Comparison of ENCODE assay signal across 12 cellular contexts in the genomic region with DNA sequence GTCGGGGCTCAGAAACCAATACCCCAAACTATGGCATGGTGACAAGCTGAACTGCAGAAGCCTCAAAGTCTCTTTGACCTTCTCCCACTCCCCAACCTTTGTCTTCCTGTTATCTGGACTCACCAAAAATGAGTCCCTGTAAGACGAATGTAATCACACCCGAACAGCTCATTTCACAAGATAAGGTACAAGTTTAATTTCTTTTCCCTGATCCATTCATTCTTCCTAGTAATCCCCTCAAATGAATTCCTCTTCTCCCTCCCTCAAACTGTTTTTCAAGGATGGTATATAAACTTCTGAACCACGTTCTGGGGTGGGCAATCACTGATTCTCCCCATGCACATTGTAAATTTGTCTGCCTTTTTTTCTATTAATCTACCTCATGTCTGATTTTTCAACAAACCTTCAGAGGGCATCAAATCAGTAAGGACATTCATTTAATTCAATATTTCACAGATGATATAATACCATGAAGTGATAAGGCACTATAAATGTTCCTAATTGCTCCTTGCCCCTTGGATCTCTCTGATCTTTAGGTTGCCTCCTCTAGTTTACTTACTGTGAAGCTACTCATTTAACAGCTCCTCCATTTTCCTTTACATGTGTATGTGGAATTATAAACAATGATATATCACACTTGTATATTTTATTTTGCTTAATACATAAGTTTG.
DNase-seq lines count a peak whose midpoint lies in the region; ATAC-seq and TF ChIP-seq lines count a peak whose summit lies in the region.
"Had no signal": no experiment of that assay in that cellular context is flagged by ENCODE, and none has a peak within 500 bp of the region (broad histone marks: within the 10 kb centered on the region; RNA-seq: fewer than 3 reads in every experiment).

No MANE protein-coding gene starts in this region.

- no peaks in the 10 kb centered on the region for H3K27me3 Mint-ChIP-seq in activated CD4-positive, alpha-beta T cell treated with anti-CD3 and anti-CD28 coated beads, Interleukin-2, amount 10 ng/mL, durations not matched to agents 24 days and 14 days
- H3K27me3 Mint-ChIP-seq in activated naive CD8-positive, alpha-beta T cell treated with anti-CD3 and anti-CD28 coated beads, Interleukin-2, amount 50 U/mL, for 24 hours = peaks cover 3% of the 10 kb centered on the region
- H3K27me3 Mint-ChIP-seq in progenitor cell of endocrine pancreas = no peaks in the 10 kb centered on the region

- peaks cover 5% of the 10 kb centered on the region for H3K36me3 Mint-ChIP-seq in activated CD4-positive, alpha-beta T cell treated with anti-CD3 and anti-CD28 coated beads, Interleukin-2, amount 10 ng/mL, durations not matched to agents 24 days and 14 days (ENCODE audit: low read depth)
- H3K36me3 Mint-ChIP-seq in activated naive CD8-positive, alpha-beta T cell treated with anti-CD3 and anti-CD28 coated beads, Interleukin-2, amount 50 U/mL, for 24 hours (ENCODE audit: low read depth) = no peaks in the 10 kb centered on the region
- H3K36me3 Mint-ChIP-seq in progenitor cell of endocrine pancreas (ENCODE audit: insufficient read depth) = peaks cover 8% of the 10 kb centered on the region

- ATAC-seq in activated naive CD8-positive, alpha-beta T cell treated with anti-CD3 and anti-CD28 coated beads, Interleukin-2, amount 50 U/mL, for 24 hours = no peak
- ATAC-seq in left ventricle myocardium superior (no peak), sciatic nerve (no peak)

- H3K4me3 Mint-ChIP-seq in activated CD4-positive, alpha-beta T cell treated with anti-CD3 and anti-CD28 coated beads, Interleukin-2, amount 10 ng/mL, durations not matched to agents 24 days and 14 days = peak overlapping the region; percentile 45
- H3K4me3 Mint-ChIP-seq in activated naive CD8-positive, alpha-beta T cell treated with anti-CD3 and anti-CD28 coated beads, Interleukin-2, amount 50 U/mL, for 24 hours = peak overlapping the region; percentile 1
- peak overlapping the region; percentile 6 for H3K4me3 Mint-ChIP-seq in progenitor cell of endocrine pancreas (ENCODE audit: low read depth)

- peak overlapping the region; percentile 84 for H3K27ac Mint-ChIP-seq in activated CD4-positive, alpha-beta T cell treated with anti-CD3 and anti-CD28 coated beads, Interleukin-2, amount 10 ng/mL, durations not matched to agents 24 days and 14 days
- no peak overlapping the region for H3K27ac Mint-ChIP-seq in activated naive CD8-positive, alpha-beta T cell treated with anti-CD3 and anti-CD28 coated beads, Interleukin-2, amount 50 U/mL, for 24 hours
- peak overlapping the region; percentile 87 for H3K27ac Mint-ChIP-seq in progenitor cell of endocrine pancreas

- DNase-seq in activated CD4-positive, alpha-beta T cell treated with anti-CD3 and anti-CD28 coated beads, Interleukin-2, amount 10 ng/mL, durations not matched to agents 24 days and 14 days = peak; percentile 53
- DNase-seq in activated CD4-positive, alpha-beta T cell treated with anti-CD3 and anti-CD28 coated beads, Interleukin-2, amount 50 U/mL, for 1 hour = no peak
- peak; percentile 17 for DNase-seq in NCI-H748 (lab: John Stamatoyannopoulos, UW; ENCODE audit: unreplicated experiment)
- no peak for DNase-seq in activated naive CD8-positive, alpha-beta T cell treated with anti-CD3 and anti-CD28 coated beads, Interleukin-2, amount 50 U/mL, for 24 hours
- no peak for DNase-seq in progenitor cell of endocrine pancreas (ENCODE audit: low spot score, unreplicated experiment)
- no peak for DNase-seq in left ventricle myocardium superior
- no peak for DNase-seq in stimulated activated CD4-positive, alpha-beta T cell treated with anti-CD3 and anti-CD28 coated beads, Interleukin-2, amount 100 ng/mL, for 24 hours
- DNase-seq in sciatic nerve (ENCODE audit: low spot score) = no peak
- DNase-seq: activated CD4-positive, alpha-beta T cell treated with anti-CD3 and anti-CD28 coated beads for 48 hours; NCI-H1930; stimulated activated CD4-positive, alpha-beta T cell treated with anti-CD3 and anti-CD28 coated beads, Interleukin-2, amount 100 ng/mL, for 48 hours; thyroid gland had no signal

- intact Hi-C loops in activated CD4-positive, alpha-beta T cell treated with anti-CD3 and anti-CD28 coated beads, Interleukin-2, amount 10 ng/mL, durations not matched to agents 24 days and 14 days (cut with micrococcal nuclease) = loop anchor here (10.0 kb wide), 2 partner anchors 1710 to 1810 kb away; a partner anchor contains a TSS
- intact Hi-C loops in left ventricle myocardium superior (cut with micrococcal nuclease) = no loop called here
- intact Hi-C loops in sciatic nerve (cut with DNase I) = no loop called here

- H3K4me1 Mint-ChIP-seq in activated CD4-positive, alpha-beta T cell treated with anti-CD3 and anti-CD28 coated beads, Interleukin-2, amount 10 ng/mL, durations not matched to agents 24 days and 14 days = peaks cover 37% of the 10 kb centered on the region
- H3K4me1 Mint-ChIP-seq in activated naive CD8-positive, alpha-beta T cell treated with anti-CD3 and anti-CD28 coated beads, Interleukin-2, amount 50 U/mL, for 24 hours = peaks cover 36% of the 10 kb centered on the region
- H3K4me1 Mint-ChIP-seq in progenitor cell of endocrine pancreas (ENCODE audit: low read depth) = peaks cover 29% of the 10 kb centered on the region

- H3K9me3 Mint-ChIP-seq in activated CD4-positive, alpha-beta T cell treated with anti-CD3 and anti-CD28 coated beads, Interleukin-2, amount 10 ng/mL, durations not matched to agents 24 days and 14 days = no peaks in the 10 kb centered on the region
- no peaks in the 10 kb centered on the region for H3K9me3 Mint-ChIP-seq in activated naive CD8-positive, alpha-beta T cell treated with anti-CD3 and anti-CD28 coated beads, Interleukin-2, amount 50 U/mL, for 24 hours
- no peaks in the 10 kb centered on the region for H3K9me3 Mint-ChIP-seq in progenitor cell of endocrine pancreas (ENCODE audit: low read depth)

- no peak for TF ChIP-seq CTCF in progenitor cell of endocrine pancreas (IDR thresholded peaks at IDR 0.05; ENCODE audit: unreplicated experiment)

Comparison
In these comparisons a context has a peak if more than half of its experiments do, and no peak if none do; other contexts are left out.
1. DNase-seq: peak in activated CD4-positive, alpha-beta T cell treated with anti-CD3 and anti-CD28 coated beads, Interleukin-2, amount 10 ng/mL, durations not matched to agents 24 days and 14 days (single experiment) and NCI-H748 (single experiment); none in activated CD4-positive, alpha-beta T cell treated with anti-CD3 and anti-CD28 coated beads, Interleukin-2, amount 50 U/mL, for 1 hour (single experiment), activated naive CD8-positive, alpha-beta T cell treated with anti-CD3 and anti-CD28 coated beads, Interleukin-2, amount 50 U/mL, for 24 hours (single experiment), progenitor cell of endocrine pancreas (single experiment), left ventricle myocardium superior (single experiment), stimulated activated CD4-positive, alpha-beta T cell treated with anti-CD3 and anti-CD28 coated beads, Interleukin-2, amount 100 ng/mL, for 24 hours (0 of 2) and sciatic nerve (single experiment).
2. Peak in every context shown above with its lines, with median percentiles within 50 percentile points of each other: H3K4me3 Mint-ChIP-seq.